1 cellular context compared by ENCODE assay signal in the genomic region with DNA sequence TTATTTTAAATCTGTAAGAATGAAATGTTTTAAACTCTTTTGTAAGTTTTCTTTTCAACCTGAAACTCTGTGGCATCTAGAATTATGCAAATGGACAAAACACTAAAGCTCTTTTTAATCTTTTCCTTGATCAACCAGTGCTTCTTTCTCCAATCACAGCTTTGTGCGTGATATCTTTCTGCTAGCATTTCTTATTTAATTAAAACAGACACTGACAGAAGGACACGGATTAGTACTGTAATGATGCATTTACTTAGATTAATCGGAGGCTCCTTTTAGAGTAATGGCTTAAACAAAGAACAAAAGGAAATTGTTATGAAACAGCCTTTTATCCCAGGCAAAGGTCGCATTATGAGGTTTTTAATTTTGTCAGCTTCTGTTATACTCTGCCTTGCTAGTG.
TF ChIP-seq lines count a peak whose summit lies in the region.

No MANE protein-coding gene starts in this region.

TF ChIP-seq in GM23338, 12 proteins besides CTCF, POLR2A, EP300 and RAD21 (continued from another document):
- TF ChIP-seq REST (IDR thresholded peaks at IDR 0.05; ENCODE audit: unreplicated experiment) (no peak), POLR2AphosphoS5 (IDR thresholded peaks at IDR 0.05; ENCODE audit: low read depth) (no peak), EZH2 (IDR thresholded peaks at IDR 0.05; ENCODE audit: low read depth, unreplicated experiment) (no peak), JUNB (IDR thresholded peaks at IDR 0.05; ENCODE audit: unreplicated experiment) (no peak), CREB1 (CRISPR knock-in tag; IDR thresholded peaks at IDR 0.05; ENCODE audit: low read depth) (no peak), ETS1 (IDR thresholded peaks at IDR 0.05) (no peak), ZNF462 (CRISPR knock-in tag; IDR thresholded peaks at IDR 0.05) (no peak), EZH2phosphoT487 (IDR thresholded peaks at IDR 0.05; ENCODE audit: unreplicated experiment) (no peak)
TF ChIP-seq in GM23338: peak in this region for 0.
